ENCODE assay signal across 1 cellular context in genomic region chr19:11138659-11139526, GRCh38.
TF ChIP-seq lines count a peak whose summit lies in the region.

No MANE protein-coding gene starts in this region.

TF ChIP-seq in SK-N-SH, 30 proteins besides CTCF, POLR2A, EP300 and RAD21 (continued from another document):
- TF ChIP-seq MAX (IDR thresholded peaks at IDR 0.05; ENCODE audit: low read depth) (peak; percentile 12; the same call in 1 of the 2 replicates), FOSL2 (IDR thresholded peaks at IDR 0.05; ENCODE audit: borderline replicate concordance, low read depth) (peak; percentile 78; the same call in 1 of the 2 replicates), TAF1 (IDR thresholded peaks at IDR 0.05; ENCODE audit: borderline replicate concordance, low read depth, low read length) (no peak), POLR2AphosphoS5 (IDR thresholded peaks at IDR 0.05; ENCODE audit: low read depth, low read length) (peak; percentile 54; the same call in 1 of the 2 replicates), TEAD4 (IDR thresholded peaks at IDR 0.05; ENCODE audit: borderline replicate concordance, insufficient read depth) (no peak), YY1 (IDR thresholded peaks at IDR 0.05; ENCODE audit: low read depth) (peak; percentile 69)
TF ChIP-seq in SK-N-SH: peak in this region for 10.
